ENCODE assay signal across 9 cellular contexts in genomic region chr16:3780570-3780969, GRCh38.
DNase-seq lines count a peak whose midpoint lies in the region; ATAC-seq and TF ChIP-seq lines count a peak whose summit lies in the region.
"Had no signal": no experiment of that assay in that cellular context is flagged by ENCODE, and none has a peak within 500 bp of the region (broad histone marks: within the 10 kb centered on the region; RNA-seq: fewer than 3 reads in every experiment).

No MANE protein-coding gene starts in this region.

- H3K4me1 ChIP-seq in GM23248 (ENCODE audit: insufficient read depth): no peaks in the 10 kb centered on the region
- no peaks in the 10 kb centered on the region for H3K4me1 ChIP-seq in foreskin keratinocyte
- H3K4me1 ChIP-seq in endodermal cell (ENCODE audit: control insufficient read depth, insufficient read depth, low read length): no peaks in the 10 kb centered on the region

- intact Hi-C loops in CD4-positive, alpha-beta T cell (cut with DNase I, micrococcal nuclease): loop anchor here in 1 of 2 experiments (5.0 kb wide), 1 partner anchor 97 kb away; no protein-coding TSS in a partner anchor
- intact Hi-C loops in posterior cingulate gyrus (cut with DNase I): no loop called here

- no peaks in the 10 kb centered on the region for H3K9me3 ChIP-seq in CD4-positive, alpha-beta T cell (ENCODE audit: control insufficient read depth, low read length)
- no peaks in the 10 kb centered on the region for H3K9me3 ChIP-seq in GM23248 (ENCODE audit: low read depth)
- no peaks in the 10 kb centered on the region for H3K9me3 ChIP-seq in endodermal cell (ENCODE audit: control insufficient read depth, low read length)

- H3K27ac Mint-ChIP-seq in CD4-positive, alpha-beta T cell: no peak overlapping the region
- H3K27ac Mint-ChIP-seq in endodermal cell: no peak overlapping the region
- no peak overlapping the region for H3K27ac Mint-ChIP-seq in type B pancreatic cell

- no peaks in the 10 kb centered on the region for H3K27me3 Mint-ChIP-seq in CD4-positive, alpha-beta T cell
- H3K27me3 Mint-ChIP-seq in endodermal cell (ENCODE audit: insufficient read depth): no peaks in the 10 kb centered on the region
- no peaks in the 10 kb centered on the region for H3K27me3 Mint-ChIP-seq in type B pancreatic cell

- H3K9me2 ChIP-seq in GM23248 (ENCODE audit: insufficient read depth): no peaks in the 10 kb centered on the region

- H3K79me2 ChIP-seq in GM23248 (ENCODE audit: insufficient read depth): peaks cover 63% of the 10 kb centered on the region

- TF ChIP-seq CTCF in CD4-positive, alpha-beta T cell (IDR thresholded peaks at IDR 0.05): no peak
- peak; percentile 46 for TF ChIP-seq CTCF in foreskin keratinocyte (conservative IDR thresholded peaks at IDR 0.05)
- no peak for TF ChIP-seq CTCF in omental fat pad (IDR thresholded peaks at IDR 0.05)
- TF ChIP-seq CTCF in endodermal cell (conservative IDR thresholded peaks at IDR 0.05): no peak
- no peak for TF ChIP-seq CTCF in type B pancreatic cell (conservative IDR thresholded peaks at IDR 0.05)

- CTCF ChIA-PET in CD4-positive, alpha-beta T cell (lab: Charles Lee): interaction anchor here (1.3 kb wide), 1 partner anchor 83 kb away, joined by 3 read pairs; no protein-coding TSS in a partner anchor

- in situ Hi-C loops in GM23248 (cut with MboI): no loop called here

- peaks cover 91% of the 10 kb centered on the region for H3K36me3 Mint-ChIP-seq in CD4-positive, alpha-beta T cell (ENCODE audit: low read depth)
- peaks cover 66% of the 10 kb centered on the region for H3K36me3 Mint-ChIP-seq in endodermal cell (ENCODE audit: low read depth)
- peaks cover 29% of the 10 kb centered on the region for H3K36me3 Mint-ChIP-seq in type B pancreatic cell

- POLR2A ChIA-PET in CD4-positive, alpha-beta T cell (lab: Charles Lee): interaction anchor here (0.7 kb wide), 1 partner anchor 9 kb away, joined by 3 read pairs; no protein-coding TSS in a partner anchor

- ATAC-seq in CD4-positive, alpha-beta T cell (ENCODE audit: poor library complexity): peak; percentile 80
- ATAC-seq in foreskin keratinocyte (no peak), omental fat pad (ENCODE audit: low FRiP score) (no peak)

- no peak overlapping the region for H3K27ac ChIP-seq in CD4-positive, alpha-beta T cell (ENCODE audit: low read depth, low read length)
- H3K27ac ChIP-seq in GM23248 (no peak overlapping the region), foreskin keratinocyte (no peak overlapping the region), endodermal cell (ENCODE audit: low read depth, low read length) (no peak overlapping the region)

- H3K4me2 ChIP-seq in GM23248 (ENCODE audit: unreplicated experiment): no peak overlapping the region

- H3K36me3 ChIP-seq in GM23248 (ENCODE audit: low read depth): peaks cover 30% of the 10 kb centered on the region
- peaks cover 92% of the 10 kb centered on the region for H3K36me3 ChIP-seq in endodermal cell (ENCODE audit: control insufficient read depth, insufficient read depth, low read length)

- H2AFZ ChIP-seq in GM23248: no peak overlapping the region

- no peak overlapping the region for H3K9ac ChIP-seq in GM23248
- H3K9ac ChIP-seq in endodermal cell (ENCODE audit: extremely low read depth, low read length, poor library complexity, severe bottlenecking): no peak overlapping the region

- H3K4me3 Mint-ChIP-seq in CD4-positive, alpha-beta T cell: no peak overlapping the region
- H3K4me3 Mint-ChIP-seq in endodermal cell (no peak overlapping the region), type B pancreatic cell (no peak overlapping the region)

- peaks cover 6% of the 10 kb centered on the region; the same call in 1 of the 2 replicates for H3F3A ChIP-seq in GM23248 (ENCODE audit: insufficient read depth)

- H3K9me3 Mint-ChIP-seq in CD4-positive, alpha-beta T cell: no peaks in the 10 kb centered on the region
- H3K9me3 Mint-ChIP-seq in endodermal cell (no peaks in the 10 kb centered on the region), type B pancreatic cell (no peaks in the 10 kb centered on the region)

- H3K4me3 ChIP-seq in GM23248: no peak overlapping the region
- no peak overlapping the region for H3K4me3 ChIP-seq in endodermal cell (ENCODE audit: low read length)

- H3K4me1 Mint-ChIP-seq in CD4-positive, alpha-beta T cell (ENCODE audit: low read depth): peaks cover 27% of the 10 kb centered on the region
- H3K4me1 Mint-ChIP-seq in endodermal cell (no peaks in the 10 kb centered on the region), type B pancreatic cell (ENCODE audit: unreplicated experiment) (no peaks in the 10 kb centered on the region)

- DNase-seq in CD4-positive, alpha-beta T cell: no peak
- DNase-seq in GM23248 (peak; percentile 18), SK-N-DZ (ENCODE audit: low spot score) (peak; percentile 15), foreskin keratinocyte (peak in 1 of 2 donors; percentile 4), omental fat pad (ENCODE audit: low spot score) (no peak), endodermal cell (no peak), posterior cingulate gyrus (no peak), type B pancreatic cell (ENCODE audit: extremely low spot score, unreplicated experiment) (no peak)
- DNase-seq: NCI-H226 had no signal

- H4K20me1 ChIP-seq in GM23248 (ENCODE audit: insufficient read depth): peaks cover 5% of the 10 kb centered on the region; the same call in 1 of the 2 replicates

- 56 to 58% methylated on average over 6 of the region's 6 CpGs for WGBS in GM23248 (ENCODE audit: low coverage in 1 of 2, low lambda C conversion rate in 2 of 2, missing lambda C conversion rate in 2 of 2), 2 experiments
- WGBS in endodermal cell (ENCODE audit: insufficient coverage in 1 of 2, insufficient read length in 1 of 2), 2 experiments: 94 to 95% methylated on average over 4 to 6 of the region's 6 CpGs

- no peaks in the 10 kb centered on the region for H3K27me3 ChIP-seq in CD4-positive, alpha-beta T cell (ENCODE audit: control insufficient read depth, insufficient read depth, low read length)
- H3K27me3 ChIP-seq in GM23248 (replicated peaks; ENCODE audit: insufficient read depth) (no peaks in the 10 kb centered on the region), foreskin keratinocyte (no peaks in the 10 kb centered on the region), endodermal cell (ENCODE audit: control insufficient read depth, insufficient read depth, low read length, poor library complexity, severe bottlenecking) (no peaks in the 10 kb centered on the region)

Comparison
In these comparisons a context has a peak if more than half of its experiments do, and no peak if none do; other contexts are left out.
1. DNase-seq: peak in GM23248 (single experiment) and SK-N-DZ (single experiment); none in CD4-positive, alpha-beta T cell (0 of 10), omental fat pad (single experiment), endodermal cell (single experiment), posterior cingulate gyrus (0 of 10) and type B pancreatic cell (single experiment).